8 cellular contexts compared by ENCODE assay signal in genomic region chr2:70070557-70071268, GRCh38. TPM values are rescaled to one million over a fixed set of nuclear protein-coding genes. Genes with fewer than 3 reads are reported as not detected.
DNase-seq lines count a peak whose midpoint lies in the region; ATAC-seq and TF ChIP-seq lines count a peak whose summit lies in the region.

No MANE protein-coding gene starts in this region.

- 67% methylated on average over 11 of the region's 13 CpGs for WGBS in smooth muscle cell (ENCODE audit: low lambda C conversion rate)

- no peaks in the 10 kb centered on the region for H3K9me3 Mint-ChIP-seq in central memory CD8-positive, alpha-beta T cell

- H3K27ac Mint-ChIP-seq in central memory CD8-positive, alpha-beta T cell (ENCODE audit: low read depth): peak overlapping the region; percentile 96

- H3K4me2 ChIP-seq in smooth muscle cell: no peak overlapping the region

- peak; percentile 88 for DNase-seq in AG08396 (ENCODE audit: low spot score)
- peak; percentile 56 for DNase-seq in NCI-H2171 (lab: John Stamatoyannopoulos, UW)
- DNase-seq in UCSD-AML1 (lab: John Stamatoyannopoulos, UW; ENCODE audit: unreplicated experiment): peak; percentile 32
- DNase-seq in central memory CD8-positive, alpha-beta T cell (ENCODE audit: low spot score in 2 of 2): peak; percentile 35 to 60
- peak; percentile 91 for DNase-seq in iris pigment epithelial cell (ENCODE audit: low read depth)
- no peak for DNase-seq in smooth muscle cell (lab: John Stamatoyannopoulos, UW; ENCODE audit: unreplicated experiment)

- peaks cover 33% of the 10 kb centered on the region for H3K4me1 Mint-ChIP-seq in central memory CD8-positive, alpha-beta T cell

- H3K27ac ChIP-seq in smooth muscle cell (ENCODE audit: low read depth): peak overlapping the region; percentile 56

- H3K36me3 Mint-ChIP-seq in central memory CD8-positive, alpha-beta T cell (ENCODE audit: insufficient read depth): peaks cover 22% of the 10 kb centered on the region

- peak; percentile 66 for TF ChIP-seq CTCF in smooth muscle cell (IDR thresholded peaks at IDR 0.05; ENCODE audit: borderline replicate concordance, insufficient read depth, poor library complexity, severe bottlenecking)

- ATAC-seq in GM18861 (IDR thresholded peaks at IDR 0.05; ENCODE audit: unreplicated experiment) (peak; percentile 63), HG03159 (IDR thresholded peaks at IDR 0.05; ENCODE audit: unreplicated experiment) (peak; percentile 76)
- peak; percentile 66 for ATAC-seq in central memory CD8-positive, alpha-beta T cell (replicated peaks; ENCODE audit: extremely low read depth, poor library complexity, severe bottlenecking)

- no peak overlapping the region for H3K4me3 ChIP-seq in smooth muscle cell

- no peaks in the 10 kb centered on the region for H3K27me3 ChIP-seq in smooth muscle cell (ENCODE audit: low read depth)

- peaks cover 11% of the 10 kb centered on the region for H3F3A ChIP-seq in smooth muscle cell (ENCODE audit: low read depth)

- H3K4me1 ChIP-seq in smooth muscle cell (ENCODE audit: low read depth): no peaks in the 10 kb centered on the region

- no peaks in the 10 kb centered on the region for H3K79me2 ChIP-seq in smooth muscle cell (ENCODE audit: low read depth)

- peak overlapping the region; percentile 53 for H2AFZ ChIP-seq in smooth muscle cell (ENCODE audit: low read depth)

- no peaks in the 10 kb centered on the region for H3K9me3 ChIP-seq in smooth muscle cell (replicated peaks; ENCODE audit: low read depth)

- H3K27me3 Mint-ChIP-seq in central memory CD8-positive, alpha-beta T cell: no peaks in the 10 kb centered on the region

- H3K36me3 ChIP-seq in smooth muscle cell (ENCODE audit: low read depth): peaks cover 3% of the 10 kb centered on the region

- no peak overlapping the region for H3K9ac ChIP-seq in smooth muscle cell (ENCODE audit: low read depth)

- H4K20me1 ChIP-seq in smooth muscle cell (ENCODE audit: low read depth): no peaks in the 10 kb centered on the region

- peak overlapping the region; percentile 48 for H3K4me3 Mint-ChIP-seq in central memory CD8-positive, alpha-beta T cell

RNA-seq across cellular contexts. Expression of gene PCBP1, which starts 16.6 kb away (rescaled TPM):
- 90.7 and 109 TPM in 2 replicates for total RNA-seq in smooth muscle cell
- polyA plus RNA-seq in smooth muscle cell: 145 and 150 TPM in 2 replicates
